Comparison of ENCODE assay signal across 8 cellular contexts in genomic region chr6:128520436-128521301, GRCh38. TPM values are rescaled to one million over a fixed set of nuclear protein-coding genes. Genes with fewer than 3 reads are reported as not detected.
A peak's percentile ranks its signal among the peaks of the same experiment; 100 is the strongest.
DNase-seq lines count a peak whose midpoint lies in the region; ATAC-seq and FAIRE-seq lines count a peak whose summit lies in the region.

PTPRK (minus strand) TSS chr6:128520599; CDS start chr6:128520358, 241 bp downstream.

- H3K27me3 ChIP-seq in SJCRH30 = no peaks in the 10 kb centered on the region

- peak within 1 kb of the TSS; percentile 82 for H3K4me3 ChIP-seq in SJCRH30

- H3K4me1 ChIP-seq in SJCRH30 = peaks cover 13% of the 10 kb centered on the region

- no peaks in the 10 kb centered on the region for H3K9me3 Mint-ChIP-seq in activated naive CD4-positive, alpha-beta T cell treated with anti-CD3 and anti-CD28 coated beads, Interleukin-2, amount 50 U/mL, for 72 hours

- ATAC-seq in GM21367 (IDR thresholded peaks at IDR 0.05; ENCODE audit: unreplicated experiment) = peak; percentile 95
- ATAC-seq in activated naive CD4-positive, alpha-beta T cell treated with anti-CD3 and anti-CD28 coated beads, Interleukin-2, amount 50 U/mL, for 72 hours = peak; percentile 93 to 95

- H3K36me3 Mint-ChIP-seq in activated naive CD4-positive, alpha-beta T cell treated with anti-CD3 and anti-CD28 coated beads, Interleukin-2, amount 50 U/mL, for 72 hours = peaks cover 6 to 15% of the 10 kb centered on the region in 2 donors

- peak; percentile 94 for FAIRE-seq in HTR-8/SVneo (lab: Jason Lieb, UNC)

- DNase-seq in DMS 273 treated with DMSO at 0.1 percent for 48 hours (lab: John Stamatoyannopoulos, UW) = peak; percentile 81
- peak; percentile 83 for DNase-seq in HTR-8/SVneo (ENCODE audit: insufficient read length, low spot score)
- DNase-seq in SJCRH30 = peak; percentile 92
- DNase-seq in activated naive CD4-positive, alpha-beta T cell treated with anti-CD3 and anti-CD28 coated beads, Interleukin-2, amount 50 U/mL, for 72 hours (ENCODE audit: low spot score in 2 of 2) = peak; percentile 87 to 88
- DNase-seq in glomerular endothelial cell (ENCODE audit: extremely low read depth, low read depth, low spot score) = no peak
- peak; percentile 84 for DNase-seq in occipital lobe (lab: John Stamatoyannopoulos, UW)
- DNase-seq in superior temporal gyrus (ENCODE audit: extremely low spot score) = peak; percentile 88

- peak within 1 kb of the TSS; percentile 79 to 92 for H3K27ac Mint-ChIP-seq in activated naive CD4-positive, alpha-beta T cell treated with anti-CD3 and anti-CD28 coated beads, Interleukin-2, amount 50 U/mL, for 72 hours

- H3K9me3 ChIP-seq in SJCRH30 (replicated peaks) = no peaks in the 10 kb centered on the region

- H3K27ac ChIP-seq in SJCRH30 = peak within 1 kb of the TSS; percentile 98

- no peaks in the 10 kb centered on the region for H3K36me3 ChIP-seq in SJCRH30

RNA-seq across cellular contexts. Expression of gene PTPRK, which starts in this region (rescaled TPM):
- total RNA-seq in SJCRH30 (2014; rRNA removed; shearing (Covaris generic)) = 24.2 and 31.4 TPM in 2 replicates
- total RNA-seq in activated naive CD4-positive, alpha-beta T cell treated with anti-CD3 and anti-CD28 coated beads, Interleukin-2, amount 50 U/mL, for 72 hours = 1 to 10 TPM; 3.2 to 5.1 TPM
- total RNA-seq in glomerular endothelial cell = 53.3 and 72.5 TPM in 2 replicates
- total RNA-seq in occipital lobe = 438 TPM
